8 cellular contexts compared by ENCODE assay signal in genomic region chr15:90872481-90873184, GRCh38. TPM values are rescaled to one million over a fixed set of nuclear protein-coding genes. Genes with fewer than 3 reads are reported as not detected.
DNase-seq lines count a peak whose midpoint lies in the region; TF ChIP-seq lines count a peak whose summit lies in the region.

No MANE protein-coding gene starts in this region.

- H3K4me3 ChIP-seq in MM.1S (ENCODE audit: low read length) (peak overlapping the region; percentile 73), cardiac muscle cell (peak overlapping the region; percentile 69), prostate gland (peak overlapping the region; percentile 89 to 95)

- 0 out of 2 replicates have a peak overlapping the region, but pooled peaks have one; percentile 20 for H2AFZ ChIP-seq in MM.1S (ENCODE audit: low read length)

- H3K36me3 ChIP-seq in MM.1S (replicated peaks; ENCODE audit: insufficient read depth, low read length) = no peaks in the 10 kb centered on the region
- peaks cover 10% of the 10 kb centered on the region for H3K36me3 ChIP-seq in cardiac muscle cell
- peaks cover 11 to 24% of the 10 kb centered on the region in 2 donors for H3K36me3 ChIP-seq in prostate gland

- in situ Hi-C loops in GM13977 (cut with MboI; ENCODE audit: low pct_unique_long_range_greater_than_20kb, low sequenced_read_pairs, unreplicated experiment) = no loop called here

- H3K4me1 ChIP-seq in MM.1S (ENCODE audit: low read length) (no peaks in the 10 kb centered on the region; the same call in 1 of the 2 replicates), cardiac muscle cell (ENCODE audit: low read depth) (peaks cover 36% of the 10 kb centered on the region), prostate gland (replicated peaks) (peaks cover 20% of the 10 kb centered on the region)

- no peaks in the 10 kb centered on the region for H3K9me2 ChIP-seq in MM.1S (replicated peaks; ENCODE audit: insufficient read depth, low read length)

- H3F3A ChIP-seq in MM.1S (ENCODE audit: insufficient read depth, low read length) = peaks cover 12% of the 10 kb centered on the region; the same call in 1 of the 2 replicates

- intact Hi-C loops in prostate gland (cut with DNase I) = loop anchor here (5.0 kb wide), 1 partner anchor 155 kb away; the partner anchor contains the start of gene BLM

- 30% methylated on average over 12 of the region's 12 CpGs for WGBS in prostate gland

- no peaks in the 10 kb centered on the region for H3K9me3 ChIP-seq in MM.1S (replicated peaks; ENCODE audit: insufficient read depth, low read length)
- H3K9me3 ChIP-seq in cardiac muscle cell (ENCODE audit: low read depth) = no peaks in the 10 kb centered on the region
- H3K9me3 ChIP-seq in prostate gland = no peaks in the 10 kb centered on the region

- peak overlapping the region; percentile 69; the same call in 1 of the 2 replicates for H3K9ac ChIP-seq in MM.1S (ENCODE audit: low read length)

- TF ChIP-seq POLR2A in prostate gland (IDR thresholded peaks at IDR 0.05) = peak; percentile 56

- H3K27ac ChIP-seq in MM.1S (ENCODE audit: low read length) = no peak overlapping the region
- peak overlapping the region; percentile 99 for H3K27ac ChIP-seq in cardiac muscle cell
- peak overlapping the region; percentile 93 to 94 for H3K27ac ChIP-seq in prostate gland

- H4K20me1 ChIP-seq in MM.1S (ENCODE audit: insufficient read depth, low read length) = no peaks in the 10 kb centered on the region

- TF ChIP-seq CTCF in GM13977 (IDR thresholded peaks at IDR 0.05; ENCODE audit: extremely low read depth, insufficient read depth, missing control alignments) (no peak), MM.1S (IDR thresholded peaks at IDR 0.05; ENCODE audit: low read length) (no peak), cardiac muscle cell (IDR thresholded peaks at IDR 0.05; ENCODE audit: low read depth, low read length) (no peak), prostate gland (IDR thresholded peaks at IDR 0.05) (no peak)

- H3K4me2 ChIP-seq in MM.1S (ENCODE audit: low read depth, low read length) = peak overlapping the region; percentile 95

- H3K27me3 ChIP-seq in MM.1S (replicated peaks; ENCODE audit: insufficient read depth, low read length) (no peaks in the 10 kb centered on the region), cardiac muscle cell (no peaks in the 10 kb centered on the region), prostate gland (replicated peaks; ENCODE audit: insufficient read depth) (no peaks in the 10 kb centered on the region)

- DNase-seq in GM13977 (ENCODE audit: low spot score) = peak; percentile 72
- no peak for DNase-seq in MM.1S
- DNase-seq in activated T-helper 9 cell treated with anti-CD3 and anti-CD28 coated beads, Interleukin-2, amount 50 U/mL, for 16 hours (ENCODE audit: low read depth) = peak; percentile 51
- DNase-seq in cardiac muscle cell (ENCODE audit: low read depth in 1 of 2, low spot score in 1 of 2) = peak in 1 of 2 donors; percentile 69
- DNase-seq in prostate gland (ENCODE audit: low spot score) = no peak
- DNase-seq in NCI-H146 treated with DMSO at 0.1 percent for 48 hours (lab: John Stamatoyannopoulos, UW; ENCODE audit: unreplicated experiment) = no peak
- DNase-seq in iPS-NIHi11 (ENCODE audit: low spot score) = no peak
- DNase-seq in NCI-H2196 (lab: John Stamatoyannopoulos, UW; ENCODE audit: unreplicated experiment) = no peak

- peaks cover 29% of the 10 kb centered on the region for H3K79me2 ChIP-seq in MM.1S (ENCODE audit: low read length)

RNA-seq across cellular contexts. Expression of gene FURIN, which starts 4.2 kb away (rescaled TPM):
- 66.3 and 79.6 TPM in 2 replicates for total RNA-seq in cardiac muscle cell
- polyA plus RNA-seq in cardiac muscle cell = 57.7 and 69.3 TPM in 2 replicates
- 100 to 1,000 TPM in 1 of 2 donors, 10 to 100 TPM in 1; 92.8 to 154 TPM for total RNA-seq in prostate gland

RNA-seq across cellular contexts. Expression of gene FES, which starts 11.7 kb away (rescaled TPM):
- total RNA-seq in cardiac muscle cell (13.3 and 19.8 TPM in 2 replicates), prostate gland (10 to 100 TPM; 22.8 to 33.9 TPM)
- 5.4 and 12.7 TPM in 2 replicates for polyA plus RNA-seq in cardiac muscle cell

RNA-seq across cellular contexts. Expression of gene MAN2A2, which starts 30.5 kb away (rescaled TPM):
- total RNA-seq in cardiac muscle cell = 31.9 and 53.0 TPM in 2 replicates
- 54.3 and 66.3 TPM in 2 replicates for polyA plus RNA-seq in cardiac muscle cell
- 100 to 1,000 TPM in 1 of 2 donors, 10 to 100 TPM in 1; 46.6 to 113 TPM for total RNA-seq in prostate gland

RNA-seq across cellular contexts. Expression of gene HDDC3, which starts 59.7 kb away (rescaled TPM):
- total RNA-seq in cardiac muscle cell = 31.2 and 32.5 TPM in 2 replicates
- 22.5 and 24.9 TPM in 2 replicates for polyA plus RNA-seq in cardiac muscle cell
- 10 to 100 TPM; 16.2 to 30.6 TPM for total RNA-seq in prostate gland

Comparison
In these comparisons a context has a peak if more than half of its experiments do, and no peak if none do; other contexts are left out.
1. DNase-seq: peak in GM13977 (single experiment) and activated T-helper 9 cell treated with anti-CD3 and anti-CD28 coated beads, Interleukin-2, amount 50 U/mL, for 16 hours (single experiment); none in MM.1S (single experiment), prostate gland (single experiment), NCI-H146 treated with DMSO at 0.1 percent for 48 hours (single experiment), iPS-NIHi11 (single experiment) and NCI-H2196 (single experiment).
2. Peak in every context shown above with its lines, with median percentiles within 50 percentile points of each other: H3K4me3 ChIP-seq.